9 cellular contexts compared by ENCODE assay signal in the genomic region with DNA sequence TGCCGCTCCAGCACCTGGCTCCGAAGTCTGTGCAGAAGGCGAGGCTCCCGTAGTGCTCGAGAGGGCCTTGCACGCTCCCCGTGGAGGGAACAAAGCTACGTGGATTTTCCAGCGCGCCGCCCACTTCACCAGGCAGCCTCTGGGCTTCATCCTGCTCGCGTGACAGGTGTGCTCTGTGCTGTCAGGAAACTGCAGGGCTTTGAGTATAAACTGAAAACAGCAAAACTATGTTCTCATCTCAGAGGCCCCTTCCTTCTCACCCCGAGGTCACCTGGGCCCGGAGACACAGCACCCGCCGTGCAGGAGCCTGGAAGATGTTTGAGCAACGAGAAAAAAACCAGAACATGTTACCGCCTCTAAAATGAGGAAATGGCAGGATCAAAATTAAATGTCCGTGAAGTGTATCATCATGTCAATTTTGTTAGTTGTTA. TPM values are rescaled to one million over a fixed set of nuclear protein-coding genes. Genes with fewer than 3 reads are reported as not detected.
DNase-seq lines count a peak whose midpoint lies in the region; ATAC-seq, FAIRE-seq and TF ChIP-seq lines count a peak whose summit lies in the region.
"Had no signal": no experiment of that assay in that cellular context is flagged by ENCODE, and none has a peak within 500 bp of the region (broad histone marks: within the 10 kb centered on the region; RNA-seq: fewer than 3 reads in every experiment).

No MANE protein-coding gene starts in this region.

- H3K4me3 ChIP-seq in OCI-LY3 (ENCODE audit: low read length) (peak overlapping the region; percentile 77), fibroblast of lung (replicated peaks in 1 of 4; ENCODE audit: control extremely low read depth in 1 of 4, insufficient read depth in 1 of 4, low read depth in 3 of 4, low read length in 4 of 4) (peak overlapping the region in 3 of 4 experiments; percentile 52 to 73 (median 70))

- no peak for DNase-seq in activated T-cell treated with anti-CD3 and anti-CD28 coated beads, Interleukin-2, amount 50 U/mL, for 72 hours
- no peak for DNase-seq in activated T-cell treated with anti-CD3 and anti-CD28 coated beads, Interleukin-2, amount 50 U/mL, for 1 hour
- DNase-seq in fibroblast of lung (ENCODE audit: low read depth in 2 of 2) (no peak), AG08395 (ENCODE audit: low spot score) (no peak), urothelium cell line (ENCODE audit: low spot score) (no peak)
- no peak for DNase-seq in stimulated activated naive CD8-positive, alpha-beta T cell treated with anti-CD3 and anti-CD28 coated beads, Interleukin-15, amount 100 ng/mL, for 72 hours
- DNase-seq: activated gamma-delta T cell had no signal

- H3K4me1 ChIP-seq in OCI-LY3 (ENCODE audit: low read length) (peaks cover 62% of the 10 kb centered on the region), fibroblast of lung (ENCODE audit: control insufficient read depth, extremely low read depth, insufficient read depth, low read length) (peaks cover 5% of the 10 kb centered on the region)

- H3K36me3 Mint-ChIP-seq in activated T-cell treated with anti-CD3 and anti-CD28 coated beads, Interleukin-2, amount 50 U/mL, for 72 hours (ENCODE audit: insufficient read depth in 2 of 2) = peaks cover 0 to 1% of the 10 kb centered on the region in 2 donors

- H3K9ac ChIP-seq in OCI-LY3 (ENCODE audit: low read length) (no peak overlapping the region), fibroblast of lung (ENCODE audit: insufficient read depth, low read length) (no peak overlapping the region)

- H3K9me3 Mint-ChIP-seq in activated T-cell treated with anti-CD3 and anti-CD28 coated beads, Interleukin-2, amount 50 U/mL, for 72 hours = peaks cover 0 to 2% of the 10 kb centered on the region in 2 donors
- H3K9me3 Mint-ChIP-seq in stimulated activated naive CD8-positive, alpha-beta T cell treated with anti-CD3 and anti-CD28 coated beads, Interleukin-15, amount 100 ng/mL, for 72 hours = peaks cover 0 to 10% of the 10 kb centered on the region in 2 donors

- TF ChIP-seq CTCF in OCI-LY3 (IDR thresholded peaks at IDR 0.05; ENCODE audit: low read depth, low read length) (no peak), fibroblast of lung (conservative IDR thresholded peaks at IDR 0.05 in 1 of 2, IDR thresholded peaks at IDR 0.05 in 1 of 2; ENCODE audit: low read depth in 1 of 2, low read length in 2 of 2) (no peak)

- H3K27ac ChIP-seq in OCI-LY3 (ENCODE audit: low read length) = no peak overlapping the region
- H3K27ac ChIP-seq in fibroblast of lung (ENCODE audit: insufficient read depth, low read length) = no peak overlapping the region

- H3K79me2 ChIP-seq in OCI-LY3 (ENCODE audit: low read length) = peaks cover 27% of the 10 kb centered on the region
- peaks cover 34% of the 10 kb centered on the region for H3K79me2 ChIP-seq in fibroblast of lung (ENCODE audit: control insufficient read depth, insufficient read depth, low read length)

- no peaks in the 10 kb centered on the region for H3K27me3 Mint-ChIP-seq in activated T-cell treated with anti-CD3 and anti-CD28 coated beads, Interleukin-2, amount 50 U/mL, for 72 hours (ENCODE audit: low read depth)
- no peaks in the 10 kb centered on the region for H3K27me3 Mint-ChIP-seq in stimulated activated naive CD8-positive, alpha-beta T cell treated with anti-CD3 and anti-CD28 coated beads, Interleukin-15, amount 100 ng/mL, for 72 hours

- peak overlapping the region; percentile 74 for H3K4me2 ChIP-seq in OCI-LY3 (ENCODE audit: low read length)
- H3K4me2 ChIP-seq in fibroblast of lung (ENCODE audit: extremely low read depth, insufficient read depth, low read length) = peak overlapping the region; percentile 55

- ATAC-seq in activated T-cell treated with anti-CD3 and anti-CD28 coated beads, Interleukin-2, amount 50 U/mL, for 72 hours (replicated peaks in 1 of 2) = no peak
- ATAC-seq in stimulated activated naive CD8-positive, alpha-beta T cell treated with anti-CD3 and anti-CD28 coated beads, Interleukin-15, amount 100 ng/mL, for 72 hours = no peak
- no peak for ATAC-seq in HG03196 (IDR thresholded peaks at IDR 0.05; ENCODE audit: unreplicated experiment)

- FAIRE-seq in urothelium cell line (lab: Jason Lieb, UNC) = no peak

- H3K9me3 ChIP-seq in OCI-LY3 (ENCODE audit: insufficient read depth, low read length) = no peaks in the 10 kb centered on the region
- H3K9me3 ChIP-seq in fibroblast of lung (ENCODE audit: control insufficient read depth, insufficient read depth, low read depth, low read length) = no peaks in the 10 kb centered on the region

- no peak overlapping the region for H3K27ac Mint-ChIP-seq in activated T-cell treated with anti-CD3 and anti-CD28 coated beads, Interleukin-2, amount 50 U/mL, for 72 hours
- no peak overlapping the region for H3K27ac Mint-ChIP-seq in stimulated activated naive CD8-positive, alpha-beta T cell treated with anti-CD3 and anti-CD28 coated beads, Interleukin-15, amount 100 ng/mL, for 72 hours

- H4K20me1 ChIP-seq in OCI-LY3 (ENCODE audit: insufficient read depth, low read length) = peaks cover 21% of the 10 kb centered on the region
- no peaks in the 10 kb centered on the region for H4K20me1 ChIP-seq in fibroblast of lung (ENCODE audit: control insufficient read depth, extremely low read depth, insufficient read depth, low read length)

- H2AFZ ChIP-seq in OCI-LY3 (ENCODE audit: low read depth, low read length) (no peak overlapping the region), fibroblast of lung (ENCODE audit: low read length) (no peak overlapping the region)

- H3K27me3 ChIP-seq in OCI-LY3 (ENCODE audit: low read depth, low read length) (no peaks in the 10 kb centered on the region), fibroblast of lung (ENCODE audit: control insufficient read depth, insufficient read depth, low read length) (no peaks in the 10 kb centered on the region)

- H3K4me1 Mint-ChIP-seq in activated T-cell treated with anti-CD3 and anti-CD28 coated beads, Interleukin-2, amount 50 U/mL, for 72 hours (ENCODE audit: low read depth) = peaks cover 13% of the 10 kb centered on the region
- peaks cover 51% of the 10 kb centered on the region for H3K4me1 Mint-ChIP-seq in stimulated activated naive CD8-positive, alpha-beta T cell treated with anti-CD3 and anti-CD28 coated beads, Interleukin-15, amount 100 ng/mL, for 72 hours

- peak overlapping the region; percentile 29 to 62 for H3K4me3 Mint-ChIP-seq in activated T-cell treated with anti-CD3 and anti-CD28 coated beads, Interleukin-2, amount 50 U/mL, for 72 hours
- peak overlapping the region; percentile 32 to 45 for H3K4me3 Mint-ChIP-seq in stimulated activated naive CD8-positive, alpha-beta T cell treated with anti-CD3 and anti-CD28 coated beads, Interleukin-15, amount 100 ng/mL, for 72 hours

- H3K36me3 ChIP-seq in OCI-LY3 (replicated peaks; ENCODE audit: low read depth, low read length) (peaks cover 10% of the 10 kb centered on the region), fibroblast of lung (ENCODE audit: control insufficient read depth, insufficient read depth, low read length) (peaks cover 5% of the 10 kb centered on the region)

RNA-seq across cellular contexts. Expression of gene GPR146, which starts 17.6 kb away (rescaled TPM):
- 1 to 10 TPM in 1 of 2 donors, under 1 TPM in 1; 0.91 to 2.7 TPM for total RNA-seq in activated T-cell treated with anti-CD3 and anti-CD28 coated beads, Interleukin-2, amount 50 U/mL, for 72 hours
- 3.1 and 3.3 TPM in 2 replicates for total RNA-seq in fibroblast of lung
- polyA plus RNA-seq in fibroblast of lung = 0.30 and 2.2 TPM in 2 replicates
- polyA plus RNA-seq in fibroblast of lung (2012) = 0.27 and 0.87 TPM in 2 replicates
- polyA minus RNA-seq in fibroblast of lung (ENCODE audit: low replicate concordance) = 0.44 and 18.7 TPM in 2 replicates

RNA-seq across cellular contexts. Expression of gene CYP2W1, which starts 43.8 kb away (rescaled TPM):
- total RNA-seq in activated T-cell treated with anti-CD3 and anti-CD28 coated beads, Interleukin-2, amount 50 U/mL, for 72 hours = not detected
- total RNA-seq in fibroblast of lung = not detected in 2 replicates
- not detected in 2 replicates for polyA plus RNA-seq in fibroblast of lung
- polyA plus RNA-seq in fibroblast of lung (2012) = not detected in 2 replicates
- not detected in 2 replicates for polyA minus RNA-seq in fibroblast of lung (ENCODE audit: low replicate concordance)

RNA-seq across cellular contexts. Expression of gene COX19, which starts 51.4 kb away (rescaled TPM):
- total RNA-seq in activated T-cell treated with anti-CD3 and anti-CD28 coated beads, Interleukin-2, amount 50 U/mL, for 72 hours = 10 to 100 TPM; 20.8 to 28.4 TPM
- total RNA-seq in fibroblast of lung = 9.2 and 11.7 TPM in 2 replicates
- 4.0 and 4.3 TPM in 2 replicates for polyA plus RNA-seq in fibroblast of lung
- 5.0 and 5.3 TPM in 2 replicates for polyA plus RNA-seq in fibroblast of lung (2012)
- 1.6 and 4.4 TPM in 2 replicates for polyA minus RNA-seq in fibroblast of lung (ENCODE audit: low replicate concordance)
